ENCODE assay signal across 20 cellular contexts in the genomic region with DNA sequence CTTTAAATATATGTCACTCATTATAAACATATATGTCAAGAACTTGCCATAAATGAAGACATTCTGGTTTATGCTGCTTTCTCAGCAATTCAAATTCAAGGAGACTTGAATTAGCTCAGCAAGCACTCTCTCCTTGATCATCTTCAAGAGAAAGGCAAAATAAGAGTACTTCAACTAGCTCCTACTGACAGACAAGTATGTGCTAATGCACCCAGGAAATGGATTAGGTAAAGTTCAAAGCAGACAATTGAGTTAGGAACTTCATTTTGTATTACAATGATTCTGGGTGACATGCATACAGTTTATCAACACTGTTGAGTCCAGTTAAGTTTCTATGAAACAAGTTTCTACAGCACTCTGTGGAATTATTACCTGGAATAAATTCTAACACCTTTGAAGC.
"Had no signal": no experiment of that assay in that cellular context is flagged by ENCODE, and none has a peak within 500 bp of the region (broad histone marks: within the 10 kb centered on the region; RNA-seq: fewer than 3 reads in every experiment).

No MANE protein-coding gene starts in this region.

- H3K27ac ChIP-seq: brain microvascular endothelial cell, coronary artery, dorsolateral prefrontal cortex had no signal

- H3K36me3 ChIP-seq: brain microvascular endothelial cell had no signal

- DNase-seq: activated CD4-positive, alpha-beta memory T cell treated with anti-CD3 and anti-CD28 coated beads, Interleukin-2, amount 10 ng/mL, durations not matched to agents 7 days and 5 days; activated CD4-positive, alpha-beta T cell treated with anti-CD3 and anti-CD28 coated beads for 1 hour; activated CD4-positive, alpha-beta T cell treated with anti-CD3 and anti-CD28 coated beads for 4 hours; activated CD4-positive, alpha-beta T cell treated with anti-CD3 and anti-CD28 coated beads, Interleukin-2, amount 10 ng/mL, durations not matched to agents 7 days and 5 days; activated CD4-positive, alpha-beta T cell treated with anti-CD3 and anti-CD28 coated beads, Interleukin-2, amount 50 U/mL, for 4 hours; activated effector memory CD4-positive, alpha-beta T cell treated with Interleukin-2 at 50 U/mL for 16 hours; activated gamma-delta T cell treated with Interleukin-2 at 50 U/mL for 16 hours; activated naive CD4-positive, alpha-beta T cell treated with anti-CD3 and anti-CD28 coated beads, Interleukin-2, amount 50 U/mL, for 16 hours; activated naive CD4-positive, alpha-beta T cell treated with Interleukin-2 at 50 U/mL for 16 hours; activated T-cell treated with anti-CD3 and anti-CD28 coated beads, Interleukin-2, amount 50 U/mL, for 4 hours; amniotic stem cell; anterior cingulate cortex; brain microvascular endothelial cell; dorsolateral prefrontal cortex; effector memory CD4-positive, alpha-beta T cell; endodermal cell; foreskin fibroblast; head of caudate nucleus; T-helper 2 cell had no signal

- H3K4me3 ChIP-seq: coronary artery, dorsolateral prefrontal cortex had no signal

- H3K27me3 ChIP-seq: brain microvascular endothelial cell, dorsolateral prefrontal cortex had no signal
